In genomic region chr1:242745079-242745478, GRCh38 we compare ENCODE assay signal across 24 cellular contexts.
"Had no signal": no experiment of that assay in that cellular context is flagged by ENCODE, and none has a peak within 500 bp of the region (broad histone marks: within the 10 kb centered on the region; RNA-seq: fewer than 3 reads in every experiment).

No MANE protein-coding gene starts in this region.

- DNase-seq: activated CD4-positive, alpha-beta T cell treated with anti-CD3 and anti-CD28 coated beads, Interleukin-2, amount 50 U/mL, for 4 hours; activated CD8-positive, alpha-beta memory T cell treated with anti-CD3 and anti-CD28 coated beads for 24 hours; activated CD8-positive, alpha-beta memory T cell treated with anti-CD3 and anti-CD28 coated beads, Interleukin-2, amount 50 U/mL, for 48 hours; activated naive CD4-positive, alpha-beta T cell treated with Interleukin-2 at 50 U/mL for 16 hours; activated naive CD8-positive, alpha-beta T cell treated with anti-CD3 and anti-CD28 coated beads for 36 hours; activated T-cell treated with anti-CD3 and anti-CD28 coated beads, Interleukin-2, amount 50 U/mL, for 48 hours; dermis blood vessel endothelial cell; effector CD8-positive, alpha-beta T cell; erythroblast; foreskin fibroblast; heart right ventricle; left colon; mucosa of descending colon; naive thymus-derived CD4-positive, alpha-beta T cell; stimulated activated CD4-positive, alpha-beta T cell treated with anti-CD3 and anti-CD28 coated beads, Interleukin-1b, Interleukin-23, amount 100 ng/mL, for 48 hours; stimulated activated naive CD8-positive, alpha-beta T cell treated with anti-CD3 and anti-CD28 coated beads, Interleukin-15, amount 100 ng/mL, for 72 hours; T-helper 1 cell; tibial artery; uterus had no signal

- H3K4me1 ChIP-seq: prostate gland, right atrium auricular region, tibial artery, uterus had no signal

- H3K36me3 Mint-ChIP-seq: activated naive CD8-positive, alpha-beta T cell treated with anti-CD3 and anti-CD28 coated beads for 36 hours had no signal

- H3K27ac Mint-ChIP-seq: activated naive CD8-positive, alpha-beta T cell treated with anti-CD3 and anti-CD28 coated beads for 36 hours; memory B cell; naive thymus-derived CD4-positive, alpha-beta T cell; stimulated activated naive CD8-positive, alpha-beta T cell treated with anti-CD3 and anti-CD28 coated beads, Interleukin-15, amount 100 ng/mL, for 72 hours; WTC11 had no signal

- H3K36me3 ChIP-seq: heart right ventricle, prostate gland, right atrium auricular region, tibial artery, uterus had no signal

- H3K4me3 ChIP-seq: heart right ventricle, mucosa of descending colon, prostate gland, right atrium auricular region, skin epidermis, tibial artery, uterus had no signal

- H3K27me3 Mint-ChIP-seq: stimulated activated naive CD8-positive, alpha-beta T cell treated with anti-CD3 and anti-CD28 coated beads, Interleukin-15, amount 100 ng/mL, for 72 hours had no signal

- H3K4me1 Mint-ChIP-seq: activated naive CD8-positive, alpha-beta T cell treated with anti-CD3 and anti-CD28 coated beads for 36 hours; naive thymus-derived CD4-positive, alpha-beta T cell; stimulated activated naive CD8-positive, alpha-beta T cell treated with anti-CD3 and anti-CD28 coated beads, Interleukin-15, amount 100 ng/mL, for 72 hours; WTC11 had no signal

- H3K9me3 ChIP-seq: prostate gland, tibial artery, uterus had no signal

- H3K27ac ChIP-seq: prostate gland, right atrium auricular region, skin epidermis, tibial artery, uterus had no signal

- H3K27me3 ChIP-seq: heart right ventricle, right atrium auricular region, tibial artery, uterus had no signal

- H3K4me3 Mint-ChIP-seq: activated naive CD8-positive, alpha-beta T cell treated with anti-CD3 and anti-CD28 coated beads for 36 hours; memory B cell; naive thymus-derived CD4-positive, alpha-beta T cell; stimulated activated naive CD8-positive, alpha-beta T cell treated with anti-CD3 and anti-CD28 coated beads, Interleukin-15, amount 100 ng/mL, for 72 hours; WTC11 had no signal
